8 cellular contexts compared by ENCODE assay signal in the genomic region with DNA sequence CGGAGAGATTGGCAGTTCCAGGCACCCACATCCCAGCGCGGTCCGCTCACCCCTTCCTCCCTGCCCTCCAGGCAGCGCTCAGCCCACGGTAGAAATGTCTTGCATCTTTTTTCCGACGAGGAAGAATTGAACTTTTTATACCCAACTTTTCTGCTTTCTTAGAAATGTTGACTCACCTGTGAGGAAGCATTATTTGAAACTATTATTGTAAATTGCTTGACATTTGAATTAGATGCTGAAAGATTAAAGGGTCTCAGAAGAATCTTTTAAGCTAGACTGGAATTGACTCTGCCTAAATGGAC.
DNase-seq lines count a peak whose midpoint lies in the region; ATAC-seq and TF ChIP-seq lines count a peak whose summit lies in the region.

No MANE protein-coding gene starts in this region.

- no peak for DNase-seq in GM12864 (ENCODE audit: low read depth)
- DNase-seq in SK-N-MC (ENCODE audit: low read depth, low spot score) = no peak
- no peak for DNase-seq in fibroblast of mammary gland (ENCODE audit: low read depth)
- no peak for DNase-seq in retinal pigment epithelial cell (ENCODE audit: low read depth)
- DNase-seq in DMS 273 (lab: John Stamatoyannopoulos, UW; ENCODE audit: unreplicated experiment) = no peak
- no peak for DNase-seq in medulla oblongata (ENCODE audit: extremely low spot score)

- no peak for TF ChIP-seq CTCF in GM12864 (IDR thresholded peaks at IDR 0.05; ENCODE audit: low read depth, low read length, missing control alignments)
- TF ChIP-seq CTCF in fibroblast of mammary gland (conservative IDR thresholded peaks at IDR 0.05; ENCODE audit: control insufficient read depth, insufficient read depth, low read depth, low read length) = no peak
- TF ChIP-seq CTCF in retinal pigment epithelial cell (conservative IDR thresholded peaks at IDR 0.05; ENCODE audit: low read depth, low read length) = no peak

- no peaks in the 10 kb centered on the region for H3K36me3 ChIP-seq in SK-N-MC (ENCODE audit: insufficient read depth, low read length)

- ATAC-seq in HG03025 (IDR thresholded peaks at IDR 0.05; ENCODE audit: low FRiP score, unreplicated experiment) = no peak
- no peak for ATAC-seq in HG02678 (IDR thresholded peaks at IDR 0.05; ENCODE audit: unreplicated experiment)

- no peak overlapping the region for H3K27ac ChIP-seq in SK-N-MC

- H3K4me3 ChIP-seq in GM12864 (ENCODE audit: low read depth, low read length) = peak overlapping the region; percentile 67
- H3K4me3 ChIP-seq in SK-N-MC = peak overlapping the region; percentile 80
- H3K4me3 ChIP-seq in fibroblast of mammary gland (ENCODE audit: control insufficient read depth, low read depth, low read length) = peak overlapping the region; percentile 54
- H3K4me3 ChIP-seq in retinal pigment epithelial cell (ENCODE audit: low read length) = peak overlapping the region; percentile 53

- H3K9me3 ChIP-seq in SK-N-MC (ENCODE audit: low read depth, low read length) = no peaks in the 10 kb centered on the region

- H3K9ac ChIP-seq in SK-N-MC (ENCODE audit: insufficient read length) = no peak overlapping the region
